ENCODE assay signal across 9 cellular contexts in genomic region chr4:72567036-72567435, GRCh38. TPM values are rescaled to one million over a fixed set of nuclear protein-coding genes. Genes with fewer than 3 reads are reported as not detected.
DNase-seq lines count a peak whose midpoint lies in the region; ATAC-seq and TF ChIP-seq lines count a peak whose summit lies in the region.
"Had no signal": no experiment of that assay in that cellular context is flagged by ENCODE, and none has a peak within 500 bp of the region (broad histone marks: within the 10 kb centered on the region; RNA-seq: fewer than 3 reads in every experiment).

No MANE protein-coding gene starts in this region.

- intact Hi-C loops in spleen (cut with DNase I; ENCODE audit: low total_unique reads) = no loop called here

- H3K27me3 ChIP-seq in BLaER1 (peaks cover 4% of the 10 kb centered on the region; the same call in 1 of the 2 replicates), endodermal cell (ENCODE audit: control insufficient read depth, insufficient read depth, low read length, poor library complexity, severe bottlenecking) (no peaks in the 10 kb centered on the region), neuron (ENCODE audit: insufficient read depth, low read length) (no peaks in the 10 kb centered on the region), spleen (replicated peaks in 1 of 7) (peaks cover 0 to 40% (median 8%) of the 10 kb centered on the region in 7 donors)

- H3K27ac Mint-ChIP-seq in endodermal cell = no peak overlapping the region
- H3K27ac Mint-ChIP-seq: activated T-cell treated with anti-CD3 and anti-CD28 coated beads, Interleukin-2, amount 50 U/mL, for 24 hours had no signal

- H3K36me3 Mint-ChIP-seq in endodermal cell (ENCODE audit: low read depth) = no peaks in the 10 kb centered on the region

- ATAC-seq in HG03571 (IDR thresholded peaks at IDR 0.05; ENCODE audit: unreplicated experiment) (no peak), GM18909 (IDR thresholded peaks at IDR 0.05; ENCODE audit: poor library complexity, unreplicated experiment) (no peak)

- H3K27me3 Mint-ChIP-seq in endodermal cell (ENCODE audit: insufficient read depth) = no peaks in the 10 kb centered on the region

- H3K36me3 ChIP-seq in BLaER1 (no peaks in the 10 kb centered on the region), endodermal cell (ENCODE audit: control insufficient read depth, insufficient read depth, low read length) (no peaks in the 10 kb centered on the region), neuron (ENCODE audit: insufficient read depth, low read length) (no peaks in the 10 kb centered on the region), spleen (no peaks in the 10 kb centered on the region)

- H2AFZ ChIP-seq in neuron (ENCODE audit: low read depth, low read length) = peak overlapping the region; percentile 99

- TF ChIP-seq CTCF in endodermal cell (conservative IDR thresholded peaks at IDR 0.05) (no peak), spleen (IDR thresholded peaks at IDR 0.05 in 8 of 11, conservative IDR thresholded peaks at IDR 0.05 in 3 of 11) (no peak)

- DNase-seq in OCI-M1 (lab: John Stamatoyannopoulos, UW) (peak; percentile 73), endodermal cell (no peak), spleen (no peak), OCI-M2 (lab: John Stamatoyannopoulos, UW; ENCODE audit: unreplicated experiment) (no peak)
- DNase-seq: activated T-cell treated with anti-CD3 and anti-CD28 coated beads, Interleukin-2, amount 50 U/mL, for 24 hours had no signal

- H3K4me2 ChIP-seq in BLaER1 = peak overlapping the region; percentile 96

- 75% methylated on average over 1 of the region's 1 CpG; no CpG with 5 or more reads in 1 of the 2 experiments for WGBS in endodermal cell (ENCODE audit: insufficient coverage in 1 of 2, insufficient read length in 1 of 2), 2 experiments
- 12 to 18% (median 14%) methylated on average over 1 of the region's 1 CpG for WGBS in spleen, 5 donors

- peak overlapping the region; percentile 73 for H3K4me3 Mint-ChIP-seq in endodermal cell

- H3K9me3 Mint-ChIP-seq in endodermal cell = no peaks in the 10 kb centered on the region
- H3K9me3 Mint-ChIP-seq: activated T-cell treated with anti-CD3 and anti-CD28 coated beads, Interleukin-2, amount 50 U/mL, for 24 hours had no signal

- H3K27ac ChIP-seq in BLaER1 (no peak overlapping the region), endodermal cell (ENCODE audit: low read depth, low read length) (no peak overlapping the region), spleen (peak overlapping the region in 1 of 8 donors; percentile 30)

- H3K4me1 ChIP-seq in BLaER1 = peaks cover 18% of the 10 kb centered on the region
- H3K4me1 ChIP-seq in endodermal cell (ENCODE audit: control insufficient read depth, insufficient read depth, low read length) = peaks cover 6% of the 10 kb centered on the region
- H3K4me1 ChIP-seq in neuron (ENCODE audit: insufficient read depth, low read length) = peaks cover 9% of the 10 kb centered on the region
- peaks cover 3 to 38% (median 27%) of the 10 kb centered on the region in 6 donors for H3K4me1 ChIP-seq in spleen

- H3K9me3 ChIP-seq in BLaER1 = no peaks in the 10 kb centered on the region
- H3K9me3 ChIP-seq in endodermal cell (ENCODE audit: control insufficient read depth, low read length) = no peaks in the 10 kb centered on the region
- H3K9me3 ChIP-seq in neuron (ENCODE audit: low read length) = no peaks in the 10 kb centered on the region
- H3K9me3 ChIP-seq in spleen = no peaks in the 10 kb centered on the region

- H3K9ac ChIP-seq in BLaER1 (no peak overlapping the region), endodermal cell (ENCODE audit: extremely low read depth, low read length, poor library complexity, severe bottlenecking) (no peak overlapping the region)

- peaks cover 20% of the 10 kb centered on the region for H3K4me1 Mint-ChIP-seq in endodermal cell

- no peak for TF ChIP-seq POLR2A in spleen (IDR thresholded peaks at IDR 0.05)

- H4K20me1 ChIP-seq in BLaER1 = no peaks in the 10 kb centered on the region

- H3K4me3 ChIP-seq in BLaER1 (no peak overlapping the region), endodermal cell (ENCODE audit: low read length) (peak overlapping the region; percentile 89), neuron (ENCODE audit: low read length) (peak overlapping the region; percentile 77), spleen (peak overlapping the region in 1 of 8 donors; percentile 56)

RNA-seq across cellular contexts. Expression of gene ADAMTS3, which starts 2.0 kb away (rescaled TPM):
- 10 to 100 TPM in 1 of 2 donors, 1 to 10 TPM in 1; 5.8 to 13.0 TPM for total RNA-seq in endodermal cell
- 10.2 TPM for polyA plus RNA-seq in endodermal cell (2013, experiment 1 of 2)
- 9.5 TPM for polyA plus RNA-seq in endodermal cell (2013, experiment 2 of 2)
- 1 to 10 TPM in 4 of 7 donors, under 1 TPM in 3; 0.51 to 2.6 (median 1.2) TPM for total RNA-seq in spleen
- under 1 TPM; 0.15 to 0.20 (median 0.16) TPM for polyA plus RNA-seq in spleen
